Comparison of ENCODE assay signal across 12 cellular contexts in genomic region chr10:72323108-72323932, GRCh38. TPM values are rescaled to one million over a fixed set of nuclear protein-coding genes. Genes with fewer than 3 reads are reported as not detected.
DNase-seq lines count a peak whose midpoint lies in the region; ATAC-seq, FAIRE-seq and TF ChIP-seq lines count a peak whose summit lies in the region.
"Had no signal": no experiment of that assay in that cellular context is flagged by ENCODE, and none has a peak within 500 bp of the region (broad histone marks: within the 10 kb centered on the region; RNA-seq: fewer than 3 reads in every experiment).

No MANE protein-coding gene starts in this region.

- DNase-seq in T-helper 2 cell treated with Interferon-gamma antibody and Interleukin-4, amounts not matched to agents 5 μg/mL and 100 μg/mL, for 36 hours (ENCODE audit: low spot score): no peak
- DNase-seq in T-helper 2 cell: no peak
- DNase-seq in H1 (ENCODE audit: low read depth in 1 of 2, low spot score in 2 of 2): no peak
- DNase-seq in gastrocnemius medialis: peak in 1 of 2 donors; percentile 13
- no peak for DNase-seq in Kasumi-1 (lab: John Stamatoyannopoulos, UW)
- no peak for DNase-seq in NCI-H2227 treated with DMSO at 0.1 percent for 48 hours (lab: John Stamatoyannopoulos, UW)
- DNase-seq: 8988T, MM.1S, NCI-H748 treated with DMSO at 0.1 percent for 48 hours had no signal

- H3K9me2 ChIP-seq in OCI-LY1 (ENCODE audit: low read depth, low read length): no peaks in the 10 kb centered on the region

- peak overlapping the region; percentile 48 for H3K18ac ChIP-seq in H1 (ENCODE audit: extremely low read depth, low read length)

- H2AFZ ChIP-seq in OCI-LY1 (ENCODE audit: low read length): no peak overlapping the region
- no peak overlapping the region for H2AFZ ChIP-seq in H1 (ENCODE audit: low read length)

- H4K20me1 ChIP-seq in OCI-LY1 (ENCODE audit: insufficient read depth, low read length) (no peaks in the 10 kb centered on the region), H1 (replicated peaks in 1 of 2; ENCODE audit: control insufficient read depth in 1 of 2, insufficient read depth in 2 of 2, low read length in 2 of 2) (no peaks in the 10 kb centered on the region)

- H3K4me1 Mint-ChIP-seq in T-helper 2 cell treated with Interferon-gamma antibody and Interleukin-4, amounts not matched to agents 5 μg/mL and 100 μg/mL, for 36 hours (ENCODE audit: low read depth): peaks cover 62% of the 10 kb centered on the region

- peak overlapping the region; percentile 69 for H3K4ac ChIP-seq in H1 (replicated peaks; ENCODE audit: insufficient read length, low read depth, low read length)

- H3K36me3 ChIP-seq in OCI-LY1 (ENCODE audit: insufficient read depth, low read length): no peaks in the 10 kb centered on the region
- H3K36me3 ChIP-seq in H1 (ENCODE audit: control insufficient read depth in 2 of 4, insufficient read depth in 4 of 4, low read length in 3 of 4): no peaks in the 10 kb centered on the region
- H3K36me3 ChIP-seq in gastrocnemius medialis: no peaks in the 10 kb centered on the region

- CTCF ChIA-PET in H1 (lab: Charles Lee; ENCODE audit: partially characterized antibody): interaction anchor here (1.2 to 4.2 kb wide), 3 partner anchors 15 to 48 kb away, joined by 5 to 33 read pairs (median 16); no protein-coding TSS in a partner anchor

- TF ChIP-seq CTCF in OCI-LY1 (IDR thresholded peaks at IDR 0.05; ENCODE audit: low read length) (no peak), H1 (IDR thresholded peaks at IDR 0.05; ENCODE audit: control extremely low read depth in 1 of 3, insufficient read depth in 1 of 3, low read depth in 1 of 3, low read length in 3 of 3) (no peak), gastrocnemius medialis (IDR thresholded peaks at IDR 0.05 in 4 of 5, conservative IDR thresholded peaks at IDR 0.05 in 1 of 5) (no peak)

- no peak for FAIRE-seq in H1 (lab: Jason Lieb, UNC)
- FAIRE-seq: colon had no signal

- peaks cover 9% of the 10 kb centered on the region for H3F3A ChIP-seq in OCI-LY1 (ENCODE audit: insufficient read depth, low read length)

- H2BK15ac ChIP-seq in H1 (ENCODE audit: low read length): 0 out of 2 replicates have a peak overlapping the region, but pooled peaks have one; percentile 46

- WGBS in H1 (ENCODE audit: extremely low coverage in 1 of 2, insufficient coverage in 1 of 2, insufficient read length in 1 of 2, insufficient replicate concordance in 2 of 2, low coverage in 1 of 2, low lambda C conversion rate in 2 of 2, missing lambda C conversion rate in 1 of 2), 2 experiments: 89% methylated on average over 14 of the region's 14 CpGs; no CpG with 5 or more reads in 1 of the 2 experiments

- peak overlapping the region; percentile 65 for H4K91ac ChIP-seq in H1 (replicated peaks; ENCODE audit: insufficient read length, low read length)

- H3K4me1 ChIP-seq in OCI-LY1 (ENCODE audit: insufficient read depth, low read length, severe bottlenecking) (peaks cover 62% of the 10 kb centered on the region), H1 (replicated peaks in 1 of 4; ENCODE audit: control insufficient read depth in 3 of 4, insufficient read depth in 4 of 4, low read length in 3 of 4) (peaks cover 16 to 39% (median 26%) of the 10 kb centered on the region in 4 experiments), gastrocnemius medialis (peaks cover 57 to 62% of the 10 kb centered on the region in 2 donors)

- no peak for TF ChIP-seq RAD21 in H1 (IDR thresholded peaks at IDR 0.05 in 1 of 2, conservative IDR thresholded peaks at IDR 0.05 in 1 of 2; ENCODE audit: low read depth in 2 of 2, low read length in 2 of 2)

- H3K9ac ChIP-seq in OCI-LY1 (ENCODE audit: low read length) (peak overlapping the region; percentile 72; the same call in 1 of the 2 replicates), H1 (replicated peaks in 1 of 4; ENCODE audit: extremely low read depth in 1 of 4, low read depth in 3 of 4, low read length in 3 of 4) (no peak overlapping the region)

- POLR2A ChIA-PET in H1 (lab: Charles Lee; ENCODE audit: partially characterized antibody): interaction anchor here (1.5 to 39.2 kb wide), 5 partner anchors 9 to 61 kb away, joined by 4 to 895 read pairs (median 38); partner anchors contain the start of gene DDIT4

- H3K27ac ChIP-seq in OCI-LY1 (ENCODE audit: low read depth, low read length, poor library complexity, severe bottlenecking): peak overlapping the region; percentile 100
- no peak overlapping the region for H3K27ac ChIP-seq in H1 (ENCODE audit: low read depth, low read length)
- H3K27ac ChIP-seq in gastrocnemius medialis: peak overlapping the region; percentile 2 to 96 (median 52)

- peak overlapping the region; percentile 75 for H2BK5ac ChIP-seq in H1 (ENCODE audit: low read depth, low read length)

- H3K9me3 ChIP-seq in OCI-LY1 (ENCODE audit: low read length): no peaks in the 10 kb centered on the region
- no peaks in the 10 kb centered on the region; a peak in 1 of 4 replicates for H3K9me3 ChIP-seq in H1 (ENCODE audit: insufficient read depth in 2 of 2, low read depth in 1 of 2, low read length in 1 of 2)
- no peaks in the 10 kb centered on the region for H3K9me3 ChIP-seq in gastrocnemius medialis

- no peak for TF ChIP-seq EP300 in H1 (IDR thresholded peaks at IDR 0.05; ENCODE audit: borderline replicate concordance in 1 of 2, low read depth in 2 of 2, low read length in 2 of 2)

- H4K8ac ChIP-seq in H1 (ENCODE audit: extremely low read depth, insufficient read depth, low read length): peak overlapping the region; percentile 58; the same call in 1 of the 2 replicates

- no peaks in the 10 kb centered on the region for H3K79me1 ChIP-seq in H1 (ENCODE audit: low read depth, low read length)

- no peak overlapping the region for H3K14ac ChIP-seq in H1 (ENCODE audit: insufficient read length)

- H3K79me2 ChIP-seq in OCI-LY1 (ENCODE audit: insufficient read depth, low read length) (no peaks in the 10 kb centered on the region), H1 (ENCODE audit: control insufficient read depth in 1 of 2, insufficient read depth in 2 of 2, low read length in 2 of 2) (no peaks in the 10 kb centered on the region)

- peak overlapping the region; percentile 92 for H3K27ac Mint-ChIP-seq in T-helper 2 cell treated with Interferon-gamma antibody and Interleukin-4, amounts not matched to agents 5 μg/mL and 100 μg/mL, for 36 hours

- no peak overlapping the region for H4K5ac ChIP-seq in H1 (ENCODE audit: insufficient read length, low read depth, low read length)

- peak overlapping the region; percentile 80; the same call in 1 of the 2 replicates for H2BK20ac ChIP-seq in H1 (ENCODE audit: low read length)

- H3K23me2 ChIP-seq in H1 (ENCODE audit: low read depth, low read length): no peaks in the 10 kb centered on the region; the same call in 1 of the 2 replicates

- intact Hi-C loops in gastrocnemius medialis (cut with DNase I; ENCODE audit: low total_unique reads): no loop called here

- H3K4me2 ChIP-seq in OCI-LY1 (ENCODE audit: low read length) (peak overlapping the region; percentile 26; the same call in 1 of the 2 replicates), H1 (ENCODE audit: insufficient read depth in 1 of 2, low read depth in 2 of 2, low read length in 2 of 2) (no peak overlapping the region)

- peaks cover 5% of the 10 kb centered on the region for H3K9me3 Mint-ChIP-seq in T-helper 2 cell treated with Interferon-gamma antibody and Interleukin-4, amounts not matched to agents 5 μg/mL and 100 μg/mL, for 36 hours

- H2AK5ac ChIP-seq in H1 (ENCODE audit: low read depth, low read length): 0 out of 2 replicates have a peak overlapping the region, but pooled peaks have one; percentile 48

- peak overlapping the region; percentile 40 for H3K4me3 Mint-ChIP-seq in T-helper 2 cell treated with Interferon-gamma antibody and Interleukin-4, amounts not matched to agents 5 μg/mL and 100 μg/mL, for 36 hours

- peaks cover 6% of the 10 kb centered on the region for H3K36me3 Mint-ChIP-seq in T-helper 2 cell treated with Interferon-gamma antibody and Interleukin-4, amounts not matched to agents 5 μg/mL and 100 μg/mL, for 36 hours (ENCODE audit: low read depth)

- H3K4me3 ChIP-seq in OCI-LY1 (ENCODE audit: low read depth, low read length, poor library complexity, severe bottlenecking) (peak overlapping the region; percentile 7), H1 (ENCODE audit: extremely low read depth in 1 of 4, insufficient read depth in 2 of 4, low read depth in 3 of 4, low read length in 4 of 4) (no peak overlapping the region), gastrocnemius medialis (no peak overlapping the region)

- in situ Hi-C loops in gastrocnemius medialis (cut with MboI; ENCODE audit: low sequenced_read_pairs in 4 of 4): loop anchor here in 1 of 4 donors (5.0 kb wide), 1 partner anchor 106 kb away; the partner anchor contains the start of genes ANAPC16 and ASCC1

- H3K27me3 ChIP-seq in OCI-LY1 (ENCODE audit: insufficient read depth, low read length) (no peaks in the 10 kb centered on the region), H1 (replicated peaks in 1 of 4; ENCODE audit: control insufficient read depth in 3 of 4, extremely low read depth in 1 of 4, insufficient read depth in 3 of 4, low read length in 3 of 4) (no peaks in the 10 kb centered on the region), gastrocnemius medialis (no peaks in the 10 kb centered on the region)

- ATAC-seq in gastrocnemius medialis (no peak), HG02610 (IDR thresholded peaks at IDR 0.05; ENCODE audit: unreplicated experiment) (no peak)

- peak overlapping the region; percentile 95 for H2BK12ac ChIP-seq in H1 (ENCODE audit: low read depth, low read length)

- H3K27me3 Mint-ChIP-seq in T-helper 2 cell treated with Interferon-gamma antibody and Interleukin-4, amounts not matched to agents 5 μg/mL and 100 μg/mL, for 36 hours (ENCODE audit: low read depth): no peaks in the 10 kb centered on the region

- no peak overlapping the region for H3K23ac ChIP-seq in H1 (ENCODE audit: insufficient read length)

- no peak overlapping the region for H3K56ac ChIP-seq in H1 (replicated peaks; ENCODE audit: insufficient read length, low read depth, low read length)

- H2BK120ac ChIP-seq in H1 (replicated peaks; ENCODE audit: low read depth, low read length): peak overlapping the region; percentile 90

- TF ChIP-seq POLR2A in H1 (IDR thresholded peaks at IDR 0.05; ENCODE audit: control extremely low read depth in 1 of 2, low read depth in 2 of 2, low read length in 2 of 2) (no peak), gastrocnemius medialis (IDR thresholded peaks at IDR 0.05) (no peak)

RNA-seq across cellular contexts. Expression of gene DNAJB12, which starts 31.4 kb away (rescaled TPM):
- total RNA-seq in H1 (2021; fragmentation: NEBNext Ultra II Directional; extraction: Animal tissue kit (Norgen Biotek cat#: 25700)): 19.6 and 20.5 TPM in 2 replicates
- 10.8 and 16.0 TPM in 2 replicates for polyA plus RNA-seq in H1 (2011; rRNA removed)
- polyA plus RNA-seq in H1 (2011; cell fraction: cytosol; rRNA removed): 12.4 TPM
- polyA plus RNA-seq in H1 (2011; cell fraction: nucleus; rRNA removed): 23.3 TPM
- polyA plus RNA-seq in H1 (2012, experiment 1 of 2): 10.7 to 18.5 TPM (median 16.7 TPM) in 4 replicates
- 12.5 TPM for polyA plus RNA-seq in H1 (2012, experiment 2 of 2)
- polyA plus RNA-seq in H1 (2013, experiment 1 of 2): 14.1 TPM
- polyA plus RNA-seq in H1 (2013, experiment 2 of 2): 15.3 TPM
- 9.2 and 9.8 TPM in 2 replicates for polyA minus RNA-seq in H1 (2011; rRNA and poly(A)+ RNA removed)
- polyA minus RNA-seq in H1 (2011; cell fraction: cytosol; rRNA and poly(A)+ RNA removed): 12.0 TPM
- 13.9 TPM for polyA minus RNA-seq in H1 (2011; cell fraction: nucleus; rRNA and poly(A)+ RNA removed)
- total RNA-seq in gastrocnemius medialis: 10 to 100 TPM; 35.8 to 49.7 (median 39.0) TPM

RNA-seq across cellular contexts. Expression of gene DDIT4, which starts 49.6 kb away (rescaled TPM):
- 42.1 and 47.4 TPM in 2 replicates for total RNA-seq in H1 (2021; fragmentation: NEBNext Ultra II Directional; extraction: Animal tissue kit (Norgen Biotek cat#: 25700))
- polyA plus RNA-seq in H1 (2011; rRNA removed): 108 and 187 TPM in 2 replicates
- 146 TPM for polyA plus RNA-seq in H1 (2011; cell fraction: cytosol; rRNA removed)
- polyA plus RNA-seq in H1 (2011; cell fraction: nucleus; rRNA removed): 143 TPM
- 55.0 to 142 TPM (median 113 TPM) in 4 replicates for polyA plus RNA-seq in H1 (2012, experiment 1 of 2)
- polyA plus RNA-seq in H1 (2012, experiment 2 of 2): 62.5 TPM
- 18.5 TPM for polyA plus RNA-seq in H1 (2013, experiment 1 of 2)
- polyA plus RNA-seq in H1 (2013, experiment 2 of 2): 19.9 TPM
- 63.3 and 82.3 TPM in 2 replicates for polyA minus RNA-seq in H1 (2011; rRNA and poly(A)+ RNA removed)
- 113 TPM for polyA minus RNA-seq in H1 (2011; cell fraction: cytosol; rRNA and poly(A)+ RNA removed)
- 186 TPM for polyA minus RNA-seq in H1 (2011; cell fraction: nucleus; rRNA and poly(A)+ RNA removed)
- total RNA-seq in gastrocnemius medialis: 100 to 1,000 TPM; 296 to 667 (median 319) TPM
